Comparison of ENCODE assay signal across 8 cellular contexts in the genomic region with DNA sequence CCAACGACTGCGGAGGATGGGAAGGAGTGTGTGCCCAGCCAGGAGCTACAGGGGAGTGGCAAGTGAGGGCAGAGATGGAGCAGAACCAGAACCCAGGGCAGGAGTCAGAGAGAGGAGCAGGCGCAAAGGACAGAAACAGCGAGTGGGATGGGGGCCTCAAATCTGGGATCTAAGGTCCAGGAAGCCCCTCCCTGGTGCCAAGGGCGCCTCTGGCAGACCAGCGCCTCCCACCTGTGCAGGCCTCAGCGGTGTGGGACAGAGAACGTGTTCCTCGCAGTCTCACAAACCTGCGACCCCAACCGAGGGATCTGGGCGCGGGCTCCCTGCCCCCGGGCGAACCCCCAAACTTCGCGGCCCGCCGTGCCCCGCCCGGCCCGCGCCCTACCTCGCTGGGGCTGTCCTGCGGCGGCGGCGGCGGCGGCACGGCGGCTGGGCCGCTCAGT. TPM values are rescaled to one million over a fixed set of nuclear protein-coding genes. Genes with fewer than 3 reads are reported as not detected.
DNase-seq lines count a peak whose midpoint lies in the region; ATAC-seq and TF ChIP-seq lines count a peak whose summit lies in the region.

No MANE protein-coding gene starts in this region.

- POLR2A ChIA-PET in Panc1 (lab: Charles Lee), result interaction anchor here (1.2 kb wide), 1 partner anchor 245 kb away, joined by 3 read pairs; no protein-coding TSS in a partner anchor

- DNase-seq in activated CD4-positive, CD25-positive, alpha-beta regulatory T cell (lab: John Stamatoyannopoulos, UW), result no peak
- DNase-seq in Panc1 (ENCODE audit: low read depth, low spot score), result no peak
- no peak for DNase-seq in osteocyte (ENCODE audit: extremely low spot score, unreplicated experiment)
- DNase-seq in cerebellar nuclear complex (lab: John Stamatoyannopoulos, UW), result no peak
- no peak for DNase-seq in NK-92 (lab: John Stamatoyannopoulos, UW; ENCODE audit: unreplicated experiment)
- DNase-seq in NCI-H2227 (lab: John Stamatoyannopoulos, UW; ENCODE audit: unreplicated experiment), result no peak

- no peaks in the 10 kb centered on the region for H3K9me3 Mint-ChIP-seq in osteocyte (ENCODE audit: unreplicated experiment)

- H3K27ac ChIP-seq in Panc1 (ENCODE audit: low read length), result peak overlapping the region; percentile 69

- no TSS peak for BruUV-seq in Panc1 (replicated peaks; lab: Mats Ljungman, UMichigan)

- no peak for TF ChIP-seq CTCF in Panc1 (IDR thresholded peaks at IDR 0.05)
- no peak for TF ChIP-seq CTCF in osteocyte (IDR thresholded peaks at IDR 0.05)

- CTCF ChIA-PET in Panc1 (lab: Charles Lee), result no interaction called here

- peaks cover 12% of the 10 kb centered on the region for H3K4me1 ChIP-seq in Panc1 (ENCODE audit: control insufficient read depth, insufficient read depth, low read length)

- peaks cover 30% of the 10 kb centered on the region for H3K4me1 Mint-ChIP-seq in osteocyte (ENCODE audit: unreplicated experiment)

- in situ Hi-C loops in Panc1 (cut with HindIII; ENCODE audit: low pct_unique_long_range_greater_than_20kb, low sequenced_read_pairs), result no loop called here

- H3K36me3 ChIP-seq in Panc1 (ENCODE audit: control insufficient read depth, insufficient read depth, low read length), result no peaks in the 10 kb centered on the region

- intact Hi-C loops in Panc1 (cut with micrococcal nuclease; ENCODE audit: unreplicated experiment), result no loop called here

- peak overlapping the region; percentile 63 for H3K27ac Mint-ChIP-seq in osteocyte (ENCODE audit: unreplicated experiment)

- no peaks in the 10 kb centered on the region for H3K27me3 Mint-ChIP-seq in osteocyte (ENCODE audit: unreplicated experiment)

- no peaks in the 10 kb centered on the region for H3K9me3 ChIP-seq in Panc1 (ENCODE audit: control insufficient read depth, insufficient read depth, low read depth, low read length)

- no peaks in the 10 kb centered on the region for H3K27me3 ChIP-seq in Panc1 (ENCODE audit: control insufficient read depth, insufficient read depth, low read length)

- H3K4me3 ChIP-seq in Panc1 (ENCODE audit: low read depth in 2 of 2, low read length in 2 of 2), result peak overlapping the region; percentile 58 to 71

- H3K36me3 Mint-ChIP-seq in osteocyte (ENCODE audit: unreplicated experiment), result no peaks in the 10 kb centered on the region

- peak overlapping the region; percentile 78 for H3K4me3 Mint-ChIP-seq in osteocyte (ENCODE audit: unreplicated experiment)

- peak; percentile 66 to 69 for ATAC-seq in activated CD4-positive, CD25-positive, alpha-beta regulatory T cell treated with anti-CD3 and anti-CD28 coated beads, Interleukin-2, amount 50 U/mL, for 24 hours
- ATAC-seq in Panc1 (peak; percentile 32), esophagus mucosa (peak; percentile 45)

RNA-seq across cellular contexts. Expression of a gene that starts 0.3 kb away (rescaled TPM):
- total RNA-seq in Panc1 (2021; ENCODE audit: unreplicated experiment), result 58.0 TPM
- 108 TPM for polyA plus RNA-seq in Panc1 (2012; ENCODE audit: insufficient read length)
- 11.5 TPM for total RNA-seq in esophagus mucosa
- total RNA-seq in osteocyte, result 47.5 and 50.8 TPM in 2 replicates

RNA-seq across cellular contexts. Expression of a gene that starts 6.9 kb away (rescaled TPM):
- total RNA-seq in Panc1 (2021; ENCODE audit: unreplicated experiment), result 40.7 TPM
- 49.9 TPM for polyA plus RNA-seq in Panc1 (2012; ENCODE audit: insufficient read length)
- total RNA-seq in esophagus mucosa, result 39.6 TPM
- total RNA-seq in osteocyte, result 42.7 and 45.2 TPM in 2 replicates

RNA-seq across cellular contexts. Expression of a gene that starts 7.9 kb away (rescaled TPM):
- total RNA-seq in Panc1 (2021; ENCODE audit: unreplicated experiment) (11.3 TPM), esophagus mucosa (4.5 TPM), osteocyte (12.2 and 14.6 TPM in 2 replicates)
- 14.3 TPM for polyA plus RNA-seq in Panc1 (2012; ENCODE audit: insufficient read length)

RNA-seq across cellular contexts. Expression of a gene that starts 11.8 kb away (rescaled TPM):
- total RNA-seq in Panc1 (2021; ENCODE audit: unreplicated experiment) (not detected), esophagus mucosa (not detected), osteocyte (not detected in 2 replicates)
- not detected for polyA plus RNA-seq in Panc1 (2012; ENCODE audit: insufficient read length)

RNA-seq across cellular contexts. Expression of a gene that starts 16.4 kb away (rescaled TPM):
- total RNA-seq in Panc1 (2021; ENCODE audit: unreplicated experiment), result 50.3 TPM
- 110 TPM for polyA plus RNA-seq in Panc1 (2012; ENCODE audit: insufficient read length)
- 27.4 TPM for total RNA-seq in esophagus mucosa
- total RNA-seq in osteocyte, result 31.0 and 40.1 TPM in 2 replicates
